In genomic region chr19:12603714-12604113, GRCh38 we compare ENCODE assay signal across 9 cellular contexts.
DNase-seq lines count a peak whose midpoint lies in the region; ATAC-seq and TF ChIP-seq lines count a peak whose summit lies in the region.
"Had no signal": no experiment of that assay in that cellular context is flagged by ENCODE, and none has a peak within 500 bp of the region (broad histone marks: within the 10 kb centered on the region; RNA-seq: fewer than 3 reads in every experiment).

No MANE protein-coding gene starts in this region.

- peak; percentile 12 for DNase-seq in CD1c-positive myeloid dendritic cell (ENCODE audit: extremely low spot score)
- DNase-seq in head of caudate nucleus, result peak in 32 of 42 donors; percentile 13 to 80 (median 58)
- DNase-seq in NCI-H2227 (lab: John Stamatoyannopoulos, UW; ENCODE audit: unreplicated experiment), result no peak
- no peak for DNase-seq in erythroblast (lab: John Stamatoyannopoulos, UW)
- DNase-seq: NCI-H1417 treated with DMSO at 0.1 percent for 48 hours had no signal

- no peak for TF ChIP-seq POLR2A in erythroblast (IDR thresholded peaks at IDR 0.05; ENCODE audit: low read length)

- ATAC-seq in HG02588 (IDR thresholded peaks at IDR 0.05; ENCODE audit: unreplicated experiment), result peak; percentile 44
- ATAC-seq in activated CD4-positive, CD25-positive, alpha-beta regulatory T cell treated with anti-CD3 and anti-CD28 coated beads, Interleukin-2, amount 50 U/mL, for 24 hours, result peak; percentile 95 to 99
- no peak for ATAC-seq in GM21576 (IDR thresholded peaks at IDR 0.05; ENCODE audit: unreplicated experiment)
- no peak for ATAC-seq in HG02763 (IDR thresholded peaks at IDR 0.05; ENCODE audit: unreplicated experiment)

- intact Hi-C loops in head of caudate nucleus (cut with DNase I), result no loop called here

Comparison
In these comparisons a context has a peak if more than half of its experiments do, and no peak if none do; other contexts are left out.
1. DNase-seq: peak in CD1c-positive myeloid dendritic cell (single experiment) and head of caudate nucleus (32 of 42); none in NCI-H2227 (single experiment) and erythroblast (0 of 2).
2. ATAC-seq: peak in HG02588 (single experiment) and activated CD4-positive, CD25-positive, alpha-beta regulatory T cell treated with anti-CD3 and anti-CD28 coated beads, Interleukin-2, amount 50 U/mL, for 24 hours (2 of 2); none in GM21576 (single experiment) and HG02763 (single experiment).